In genomic region chr2:230827774-230828271, GRCh38 we compare ENCODE assay signal across 10 cellular contexts. TPM values are rescaled to one million over a fixed set of nuclear protein-coding genes. Genes with fewer than 3 reads are reported as not detected.
A peak's percentile ranks its signal among the peaks of the same experiment; 100 is the strongest.
DNase-seq lines count a peak whose midpoint lies in the region; ATAC-seq and TF ChIP-seq lines count a peak whose summit lies in the region.
"Had no signal": no experiment of that assay in that cellular context is flagged by ENCODE, and none has a peak within 500 bp of the region (broad histone marks: within the 10 kb centered on the region; RNA-seq: fewer than 3 reads in every experiment).

No MANE protein-coding gene starts in this region.

- peaks cover 0 to 40% (median 10%) of the 10 kb centered on the region in 3 donors for H3K27me3 ChIP-seq in psoas muscle (ENCODE audit: insufficient read depth in 3 of 3, low read length in 2 of 3)
- no peaks in the 10 kb centered on the region for H3K27me3 ChIP-seq in HAP-1 (ENCODE audit: low read depth)
- peaks cover 5 to 7% of the 10 kb centered on the region in 2 donors for H3K27me3 ChIP-seq in uterus

- no peaks in the 10 kb centered on the region for H3K36me3 ChIP-seq in psoas muscle (ENCODE audit: insufficient read depth in 1 of 2, low read depth in 1 of 2)
- H3K36me3 ChIP-seq in HAP-1 (replicated peaks): no peaks in the 10 kb centered on the region
- no peaks in the 10 kb centered on the region for H3K36me3 ChIP-seq in uterus
- H3K36me3 ChIP-seq: cardiac muscle cell had no signal

- no peak for TF ChIP-seq POLR2A in uterus (IDR thresholded peaks at IDR 0.05)

- H3K4me3 ChIP-seq in GM12864 (ENCODE audit: low read depth, low read length): peak overlapping the region; percentile 57
- H3K4me3 ChIP-seq in choroid plexus epithelial cell (ENCODE audit: low read depth, low read length): peak overlapping the region; percentile 40
- H3K4me3 ChIP-seq in psoas muscle: peak overlapping the region; percentile 51
- H3K4me3 ChIP-seq in HAP-1: no peak overlapping the region
- H3K4me3 ChIP-seq in uterus: no peak overlapping the region
- H3K4me3 ChIP-seq: cardiac muscle cell had no signal

- in situ Hi-C loops in HAP-1 (cut with MboI; ENCODE audit: low sequenced_read_pairs): loop anchor here (25.0 kb wide), 1 partner anchor 609 kb away; no protein-coding TSS in a partner anchor

- 26 to 30% (median 28%) methylated on average over 33 to 36 of the region's 36 CpGs for WGBS in psoas muscle, 3 donors

- ATAC-seq in HG02852 (IDR thresholded peaks at IDR 0.05; ENCODE audit: unreplicated experiment) (peak; percentile 19), psoas muscle (no peak), GM18907 (IDR thresholded peaks at IDR 0.05; ENCODE audit: unreplicated experiment) (no peak), HG03097 (IDR thresholded peaks at IDR 0.05; ENCODE audit: low FRiP score, unreplicated experiment) (no peak)

- intact Hi-C loops in psoas muscle (cut with DNase I): loop anchor here in 1 of 2 donors (5.0 kb wide), 1 partner anchor 224 kb away; no protein-coding TSS in a partner anchor
- intact Hi-C loops in uterus (cut with DNase I; ENCODE audit: low total_unique reads): loop anchor here (5.0 kb wide), 1 partner anchor 159 kb away; no protein-coding TSS in a partner anchor

- H3K9me3 ChIP-seq in psoas muscle (no peaks in the 10 kb centered on the region), HAP-1 (no peaks in the 10 kb centered on the region), uterus (no peaks in the 10 kb centered on the region)

- H3K4me1 ChIP-seq in psoas muscle (no peaks in the 10 kb centered on the region), HAP-1 (no peaks in the 10 kb centered on the region), uterus (peaks cover 0 to 4% of the 10 kb centered on the region in 2 donors)

- TF ChIP-seq CTCF in GM12864 (IDR thresholded peaks at IDR 0.05; ENCODE audit: low read depth, low read length, missing control alignments) (no peak), choroid plexus epithelial cell (conservative IDR thresholded peaks at IDR 0.05; ENCODE audit: low read depth, low read length) (no peak), psoas muscle (IDR thresholded peaks at IDR 0.05) (no peak), uterus (IDR thresholded peaks at IDR 0.05) (no peak)

- DNase-seq in GM12864 (ENCODE audit: low read depth): no peak
- DNase-seq in choroid plexus epithelial cell (ENCODE audit: low read depth): no peak
- no peak for DNase-seq in psoas muscle
- DNase-seq in HAP-1 (ENCODE audit: low spot score in 2 of 2): no peak
- DNase-seq in uterus: no peak
- DNase-seq: HFFc6 had no signal

- H3K27ac ChIP-seq in psoas muscle (no peak overlapping the region), uterus (no peak overlapping the region)
- H3K27ac ChIP-seq: cardiac muscle cell had no signal

RNA-seq across cellular contexts. Expression of gene ITM2C, which starts 36.9 kb away (rescaled TPM):
- 10 to 100 TPM in 2 of 4 donors, 1 to 10 TPM in 2; 9.0 to 20.3 (median 10.6) TPM for total RNA-seq in psoas muscle
- polyA plus RNA-seq in psoas muscle: 10 to 100 TPM in 2 of 3 donors, 1 to 10 TPM in 1; 9.1 to 12.6 (median 11.5) TPM
- total RNA-seq in uterus: 100 to 1,000 TPM in 1 of 4 donors, 10 to 100 TPM in 3; 33.8 to 301 (median 67.6) TPM

Comparison
In these comparisons a context has a peak if more than half of its experiments do, and no peak if none do; other contexts are left out.
1. H3K4me3 ChIP-seq: peak in GM12864 (single experiment), choroid plexus epithelial cell (single experiment) and psoas muscle (single experiment); none in HAP-1 (single experiment) and uterus (0 of 2).